Comparison of ENCODE assay signal across 10 cellular contexts in the genomic region with DNA sequence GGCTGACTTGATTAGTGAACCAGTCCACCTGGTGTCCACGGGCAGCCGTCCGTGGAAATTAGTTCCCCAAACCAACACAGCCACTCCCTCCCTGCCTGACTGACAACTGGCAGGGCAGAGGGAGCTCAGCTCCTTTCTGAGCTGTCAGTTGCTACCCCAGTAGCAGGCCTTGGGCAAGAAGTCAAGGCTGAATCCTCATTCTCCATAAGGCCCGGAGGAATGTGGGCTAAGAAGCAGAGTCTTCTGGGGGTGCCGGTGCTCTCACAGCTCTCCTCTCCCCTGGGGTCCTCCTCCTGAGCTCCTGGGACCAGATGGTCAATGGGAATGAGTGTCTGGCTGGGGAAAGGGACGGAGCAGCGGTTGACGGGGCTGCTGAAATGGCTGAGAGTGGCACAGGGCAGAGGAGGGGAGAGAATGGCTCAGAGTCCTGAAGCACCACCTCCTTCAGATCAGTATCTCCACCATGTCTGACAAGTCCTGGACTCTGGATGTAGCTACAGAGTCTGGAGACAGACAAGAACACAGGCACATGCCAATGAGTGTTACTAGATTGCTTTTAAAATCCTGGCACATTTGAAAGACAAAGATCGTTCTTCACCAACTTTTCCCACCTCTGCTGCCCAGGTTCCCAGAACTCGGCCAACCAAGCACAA. TPM values are rescaled to one million over a fixed set of nuclear protein-coding genes. Genes with fewer than 3 reads are reported as not detected.
A peak's percentile ranks its signal among the peaks of the same experiment; 100 is the strongest.
DNase-seq lines count a peak whose midpoint lies in the region; ATAC-seq and TF ChIP-seq lines count a peak whose summit lies in the region.
"Had no signal": no experiment of that assay in that cellular context is flagged by ENCODE, and none has a peak within 500 bp of the region (broad histone marks: within the 10 kb centered on the region; RNA-seq: fewer than 3 reads in every experiment).

No MANE protein-coding gene starts in this region.

- peak overlapping the region; percentile 20; the same call in 1 of the 2 replicates for H3K4me2 ChIP-seq in MM.1S (ENCODE audit: low read depth, low read length)

- no peaks in the 10 kb centered on the region for H3K36me3 ChIP-seq in MM.1S (replicated peaks; ENCODE audit: insufficient read depth, low read length)
- H3K36me3 ChIP-seq in suprapubic skin, result peaks cover 72% of the 10 kb centered on the region

- H2AFZ ChIP-seq in MM.1S (ENCODE audit: low read length), result no peak overlapping the region

- no peaks in the 10 kb centered on the region for H3K27me3 Mint-ChIP-seq in chondrocyte (ENCODE audit: low read depth)
- no peaks in the 10 kb centered on the region for H3K27me3 Mint-ChIP-seq in activated CD4-positive, alpha-beta T cell treated with anti-CD3 and anti-CD28 coated beads, Interleukin-2, amount 10 ng/mL, durations not matched to agents 7 days and 5 days

- H3K9me3 Mint-ChIP-seq in chondrocyte (ENCODE audit: low read depth), result no peaks in the 10 kb centered on the region
- H3K9me3 Mint-ChIP-seq in activated CD4-positive, alpha-beta T cell treated with anti-CD3 and anti-CD28 coated beads, Interleukin-2, amount 10 ng/mL, durations not matched to agents 7 days and 5 days, result no peaks in the 10 kb centered on the region
- H3K9me3 Mint-ChIP-seq: activated T-cell treated with anti-CD3 and anti-CD28 coated beads, Interleukin-2, amount 50 U/mL, for 24 hours had no signal

- DNase-seq in MM.1S (no peak), chondrocyte (ENCODE audit: low spot score) (peak; percentile 49), mesenteric fat pad (ENCODE audit: low spot score) (peak; percentile 72), suprapubic skin (ENCODE audit: low spot score in 2 of 2) (peak in 1 of 2 donors; percentile 63), DMS53 treated with DMSO at 0.1 percent for 48 hours (lab: John Stamatoyannopoulos, UW; ENCODE audit: unreplicated experiment) (no peak), NCI-H1694 treated with DMSO at 0.1 percent for 48 hours (lab: John Stamatoyannopoulos, UW) (no peak)
- no peak for DNase-seq in activated CD4-positive, alpha-beta T cell treated with anti-CD3 and anti-CD28 coated beads, Interleukin-2, amount 10 ng/mL, durations not matched to agents 7 days and 5 days
- no peak for DNase-seq in stimulated activated naive CD8-positive, alpha-beta T cell treated with anti-CD3 and anti-CD28 coated beads, Interleukin-15, Interleukin-2, amounts not matched to agents 100 U/mL and 50 U/mL, for 24 hours
- DNase-seq: activated T-cell treated with anti-CD3 and anti-CD28 coated beads, Interleukin-2, amount 50 U/mL, for 24 hours; T-helper 1 cell had no signal

- H3K79me2 ChIP-seq in MM.1S (ENCODE audit: low read length), result no peaks in the 10 kb centered on the region

- CTCF ChIA-PET in activated CD4-positive, alpha-beta T cell treated with anti-CD3 and anti-CD28 coated beads, Interleukin-2, amount 10 ng/mL, durations not matched to agents 7 days and 5 days (lab: Charles Lee), result no interaction called here

- H3K4me1 ChIP-seq in MM.1S (ENCODE audit: low read length), result peaks cover 24% of the 10 kb centered on the region
- peaks cover 97% of the 10 kb centered on the region for H3K4me1 ChIP-seq in suprapubic skin

- H3K4me1 Mint-ChIP-seq in chondrocyte (ENCODE audit: low read depth), result peaks cover 95% of the 10 kb centered on the region
- H3K4me1 Mint-ChIP-seq in activated CD4-positive, alpha-beta T cell treated with anti-CD3 and anti-CD28 coated beads, Interleukin-2, amount 10 ng/mL, durations not matched to agents 7 days and 5 days, result no peaks in the 10 kb centered on the region

- POLR2A ChIA-PET in activated CD4-positive, alpha-beta T cell treated with anti-CD3 and anti-CD28 coated beads, Interleukin-2, amount 10 ng/mL, durations not matched to agents 7 days and 5 days (lab: Charles Lee), result no interaction called here

- no peak for TF ChIP-seq POLR2A in suprapubic skin (IDR thresholded peaks at IDR 0.05)

- H3K9ac ChIP-seq in MM.1S (ENCODE audit: low read length), result no peak overlapping the region

- no peaks in the 10 kb centered on the region for H4K20me1 ChIP-seq in MM.1S (ENCODE audit: insufficient read depth, low read length)

- peak overlapping the region; percentile 14 for H3K4me3 Mint-ChIP-seq in chondrocyte (ENCODE audit: unreplicated experiment)
- no peak overlapping the region for H3K4me3 Mint-ChIP-seq in activated CD4-positive, alpha-beta T cell treated with anti-CD3 and anti-CD28 coated beads, Interleukin-2, amount 10 ng/mL, durations not matched to agents 7 days and 5 days
- H3K4me3 Mint-ChIP-seq: activated T-cell treated with anti-CD3 and anti-CD28 coated beads, Interleukin-2, amount 50 U/mL, for 24 hours had no signal

- TF ChIP-seq CTCF in MM.1S (IDR thresholded peaks at IDR 0.05; ENCODE audit: low read length) (no peak), chondrocyte (IDR thresholded peaks at IDR 0.05) (no peak), suprapubic skin (IDR thresholded peaks at IDR 0.05) (no peak)

- H3K36me3 Mint-ChIP-seq in chondrocyte (ENCODE audit: low read depth), result peaks cover 50% of the 10 kb centered on the region
- no peaks in the 10 kb centered on the region for H3K36me3 Mint-ChIP-seq in activated CD4-positive, alpha-beta T cell treated with anti-CD3 and anti-CD28 coated beads, Interleukin-2, amount 10 ng/mL, durations not matched to agents 7 days and 5 days (ENCODE audit: low read depth)

- no peak for ATAC-seq in stimulated activated naive CD8-positive, alpha-beta T cell treated with anti-CD3 and anti-CD28 coated beads, Interleukin-15, Interleukin-2, amounts not matched to agents 100 U/mL and 50 U/mL, for 24 hours

- WGBS in suprapubic skin, result 39% methylated on average over 9 of the region's 10 CpGs

- H3F3A ChIP-seq in MM.1S (ENCODE audit: insufficient read depth, low read length), result no peaks in the 10 kb centered on the region

- 0 out of 2 replicates have a peak, but pooled peaks cover 4% of the 10 kb centered on the region for H3K27me3 ChIP-seq in MM.1S (replicated peaks; ENCODE audit: insufficient read depth, low read length)
- no peaks in the 10 kb centered on the region for H3K27me3 ChIP-seq in suprapubic skin

- H3K9me3 ChIP-seq in MM.1S (replicated peaks; ENCODE audit: insufficient read depth, low read length), result no peaks in the 10 kb centered on the region
- no peaks in the 10 kb centered on the region for H3K9me3 ChIP-seq in suprapubic skin

- peak overlapping the region; percentile 96 for H3K27ac Mint-ChIP-seq in chondrocyte (ENCODE audit: unreplicated experiment)
- H3K27ac Mint-ChIP-seq in activated CD4-positive, alpha-beta T cell treated with anti-CD3 and anti-CD28 coated beads, Interleukin-2, amount 10 ng/mL, durations not matched to agents 7 days and 5 days, result no peak overlapping the region
- H3K27ac Mint-ChIP-seq: activated T-cell treated with anti-CD3 and anti-CD28 coated beads, Interleukin-2, amount 50 U/mL, for 24 hours had no signal

- H3K9me2 ChIP-seq in MM.1S (replicated peaks; ENCODE audit: insufficient read depth, low read length), result no peaks in the 10 kb centered on the region

- TF ChIP-seq EP300 in suprapubic skin (IDR thresholded peaks at IDR 0.05), result no peak

- H3K27ac ChIP-seq in MM.1S (ENCODE audit: low read length) (no peak overlapping the region), suprapubic skin (peak overlapping the region; percentile 84)

- H3K4me3 ChIP-seq in MM.1S (ENCODE audit: low read length) (no peak overlapping the region), suprapubic skin (no peak overlapping the region)

RNA-seq across cellular contexts. Expression of gene AMOTL2, which starts 16.9 kb away (rescaled TPM):
- total RNA-seq in chondrocyte (145 to 259 TPM (median 256 TPM) in 3 replicates), mesenteric fat pad (272 TPM), suprapubic skin (100 to 1,000 TPM in 2 of 4 donors, 10 to 100 TPM in 2; 80.4 to 118 (median 95.8) TPM)
- total RNA-seq in activated CD4-positive, alpha-beta T cell treated with anti-CD3 and anti-CD28 coated beads, Interleukin-2, amount 10 ng/mL, durations not matched to agents 7 days and 5 days, result not detected

Comparison
In these comparisons a context has a peak if more than half of its experiments do, and no peak if none do; other contexts are left out.
1. DNase-seq: peak in chondrocyte (single experiment) and mesenteric fat pad (single experiment); none in MM.1S (single experiment), DMS53 treated with DMSO at 0.1 percent for 48 hours (single experiment), activated CD4-positive, alpha-beta T cell treated with anti-CD3 and anti-CD28 coated beads, Interleukin-2, amount 10 ng/mL, durations not matched to agents 7 days and 5 days (single experiment), stimulated activated naive CD8-positive, alpha-beta T cell treated with anti-CD3 and anti-CD28 coated beads, Interleukin-15, Interleukin-2, amounts not matched to agents 100 U/mL and 50 U/mL, for 24 hours (single experiment) and NCI-H1694 treated with DMSO at 0.1 percent for 48 hours (single experiment).
2. RNA of gene AMOTL2, which starts 16.9 kb away (total RNA-seq): 272 TPM in mesenteric fat pad (single experiment), 145 to 259 TPM in chondrocyte and 80.4 to 118 TPM in suprapubic skin; not detected in activated CD4-positive, alpha-beta T cell treated with anti-CD3 and anti-CD28 coated beads, Interleukin-2, amount 10 ng/mL, durations not matched to agents 7 days and 5 days; every median in the first group is over 10 times any median in the second.